In genomic region chr5:65013141-65013540, GRCh38 we compare ENCODE assay signal across 32 cellular contexts.
DNase-seq lines count a peak whose midpoint lies in the region; ATAC-seq, FAIRE-seq and TF ChIP-seq lines count a peak whose summit lies in the region.
"Had no signal": no experiment of that assay in that cellular context is flagged by ENCODE, and none has a peak within 500 bp of the region (broad histone marks: within the 10 kb centered on the region; RNA-seq: fewer than 3 reads in every experiment).

No MANE protein-coding gene starts in this region.

- no peak overlapping the region for H3K27ac Mint-ChIP-seq in endodermal cell
- no peak overlapping the region for H3K27ac Mint-ChIP-seq in activated T-cell treated with anti-CD3 and anti-CD28 coated beads, Interleukin-2, amount 50 U/mL, for 24 hours
- H3K27ac Mint-ChIP-seq: activated CD4-positive, alpha-beta T cell treated with anti-CD3 and anti-CD28 coated beads for 36 hours; activated naive CD8-positive, alpha-beta T cell treated with anti-CD3 and anti-CD28 coated beads, Interleukin-2, amount 50 U/mL, for 24 hours; B cell; CD8-positive, alpha-beta memory T cell; neural progenitor cell; stimulated activated memory B cell treated with anti-CD40 and anti-IgM and Interleukin-4, amounts not matched to agents 10 μg/mL and 1 μg/mL and 100 μg/mL, for 72 hours had no signal

- no peak overlapping the region for H2AK5ac ChIP-seq in mesenchymal stem cell (ENCODE audit: low read length, severe bottlenecking)

- H3K27me3 Mint-ChIP-seq in endodermal cell (ENCODE audit: insufficient read depth) = no peaks in the 10 kb centered on the region
- H3K27me3 Mint-ChIP-seq in activated T-cell treated with anti-CD3 and anti-CD28 coated beads, Interleukin-2, amount 50 U/mL, for 24 hours = no peaks in the 10 kb centered on the region
- H3K27me3 Mint-ChIP-seq: activated CD4-positive, alpha-beta T cell treated with anti-CD3 and anti-CD28 coated beads for 36 hours; activated naive CD8-positive, alpha-beta T cell treated with anti-CD3 and anti-CD28 coated beads, Interleukin-2, amount 50 U/mL, for 24 hours; B cell; brain; CD8-positive, alpha-beta memory T cell; stimulated activated memory B cell treated with anti-CD40 and anti-IgM and Interleukin-4, amounts not matched to agents 10 μg/mL and 1 μg/mL and 100 μg/mL, for 72 hours had no signal

- H3K4me1 ChIP-seq in SK-N-SH (ENCODE audit: control insufficient read depth in 1 of 2, insufficient read depth in 2 of 2, low read depth in 1 of 2, low read length in 1 of 2) (peaks cover 2 to 22% of the 10 kb centered on the region in 2 experiments; a peak in 3 of 4 replicates), endodermal cell (ENCODE audit: control insufficient read depth, insufficient read depth, low read length) (peaks cover 10% of the 10 kb centered on the region), mesenchymal stem cell (ENCODE audit: control insufficient read depth, insufficient read depth, low read depth, low read length) (peaks cover 2% of the 10 kb centered on the region), uterus (peaks cover 0 to 16% of the 10 kb centered on the region in 2 donors)
- H3K4me1 ChIP-seq: testis had no signal

- peaks cover 0 to 3% of the 10 kb centered on the region in 2 experiments for H3K36me3 ChIP-seq in SK-N-SH (replicated peaks in 1 of 2; ENCODE audit: control insufficient read depth in 1 of 2, insufficient read depth in 2 of 2, low read length in 1 of 2)
- H3K36me3 ChIP-seq in endodermal cell (ENCODE audit: control insufficient read depth, insufficient read depth, low read length) = peaks cover 2% of the 10 kb centered on the region
- H3K36me3 ChIP-seq in mesenchymal stem cell (ENCODE audit: control insufficient read depth in 1 of 2, insufficient read depth in 2 of 2, low read depth in 1 of 2, low read length in 2 of 2) = no peaks in the 10 kb centered on the region
- no peaks in the 10 kb centered on the region for H3K36me3 ChIP-seq in uterus
- H3K36me3 ChIP-seq: heart left ventricle, neural progenitor cell, right atrium auricular region had no signal

- no peak for TF ChIP-seq CTCF in SK-N-SH (IDR thresholded peaks at IDR 0.05)
- no peak for TF ChIP-seq CTCF in endodermal cell (conservative IDR thresholded peaks at IDR 0.05)
- TF ChIP-seq CTCF in uterus (IDR thresholded peaks at IDR 0.05) = no peak

- no peaks in the 10 kb centered on the region for H3K9me2 ChIP-seq in SK-N-SH

- H3F3A ChIP-seq in SK-N-SH (replicated peaks; ENCODE audit: insufficient read depth) = no peaks in the 10 kb centered on the region

- peak overlapping the region in 1 of 2 experiments; percentile 1 for H3K18ac ChIP-seq in mesenchymal stem cell (ENCODE audit: low read depth in 1 of 2, low read length in 2 of 2)

- no peak for TF ChIP-seq RAD21 in SK-N-SH (IDR thresholded peaks at IDR 0.05; ENCODE audit: low read length)

- H3K36me3 Mint-ChIP-seq in endodermal cell (ENCODE audit: low read depth) = no peaks in the 10 kb centered on the region
- H3K36me3 Mint-ChIP-seq in activated T-cell treated with anti-CD3 and anti-CD28 coated beads, Interleukin-2, amount 50 U/mL, for 24 hours (ENCODE audit: low read depth) = peaks cover 5% of the 10 kb centered on the region
- H3K36me3 Mint-ChIP-seq: neural progenitor cell had no signal

- H4K8ac ChIP-seq in mesenchymal stem cell (ENCODE audit: low read length) = no peak overlapping the region

- H3K27me3 ChIP-seq in SK-N-SH (ENCODE audit: insufficient read depth) (no peaks in the 10 kb centered on the region), endodermal cell (ENCODE audit: control insufficient read depth, insufficient read depth, low read length, poor library complexity, severe bottlenecking) (no peaks in the 10 kb centered on the region), mesenchymal stem cell (ENCODE audit: control insufficient read depth in 1 of 2, insufficient read depth in 1 of 2, low read length in 2 of 2) (no peaks in the 10 kb centered on the region), uterus (no peaks in the 10 kb centered on the region)
- H3K27me3 ChIP-seq: dorsolateral prefrontal cortex, heart left ventricle, neural progenitor cell, right atrium auricular region, testis had no signal

- no peaks in the 10 kb centered on the region for H3K79me2 ChIP-seq in SK-N-SH (ENCODE audit: insufficient read depth)

- FAIRE-seq in urothelium cell line (lab: Jason Lieb, UNC) = no peak

- no peak overlapping the region for H3K4me3 ChIP-seq in SK-N-SH (ENCODE audit: low read depth in 2 of 2, low read length in 1 of 2)
- H3K4me3 ChIP-seq in endodermal cell (ENCODE audit: low read length) = no peak overlapping the region
- H3K4me3 ChIP-seq in mesenchymal stem cell (ENCODE audit: insufficient read depth in 1 of 2, low read depth in 1 of 2, low read length in 2 of 2) = no peak overlapping the region
- no peak overlapping the region for H3K4me3 ChIP-seq in uterus
- H3K4me3 ChIP-seq: dorsolateral prefrontal cortex, heart left ventricle, neural progenitor cell, right atrium auricular region, SK-N-MC, testis had no signal

- H3K4me3 Mint-ChIP-seq in endodermal cell = no peak overlapping the region
- no peak overlapping the region for H3K4me3 Mint-ChIP-seq in activated T-cell treated with anti-CD3 and anti-CD28 coated beads, Interleukin-2, amount 50 U/mL, for 24 hours
- H3K4me3 Mint-ChIP-seq: activated CD4-positive, alpha-beta T cell treated with anti-CD3 and anti-CD28 coated beads for 36 hours; activated naive CD8-positive, alpha-beta T cell treated with anti-CD3 and anti-CD28 coated beads, Interleukin-2, amount 50 U/mL, for 24 hours; B cell; brain; CD8-positive, alpha-beta memory T cell; neural progenitor cell; stimulated activated memory B cell treated with anti-CD40 and anti-IgM and Interleukin-4, amounts not matched to agents 10 μg/mL and 1 μg/mL and 100 μg/mL, for 72 hours had no signal

- POLR2A ChIA-PET in SK-N-SH (lab: Yijun Ruan, JAX) = no interaction called here

- TF ChIP-seq EP300 in SK-N-SH (IDR thresholded peaks at IDR 0.05; ENCODE audit: borderline replicate concordance in 1 of 2, low read depth in 1 of 2, low read length in 1 of 2) = no peak

- CTCF ChIA-PET in SK-N-SH (lab: Yijun Ruan, JAX) = interaction anchor here (1.4 to 2.5 kb wide), 2 partner anchors 54 to 470 kb away, joined by 3 to 8 read pairs; no protein-coding TSS in a partner anchor

- H3K4me1 Mint-ChIP-seq in endodermal cell = peaks cover 23% of the 10 kb centered on the region
- H3K4me1 Mint-ChIP-seq in activated T-cell treated with anti-CD3 and anti-CD28 coated beads, Interleukin-2, amount 50 U/mL, for 24 hours (ENCODE audit: low read depth) = no peaks in the 10 kb centered on the region
- H3K4me1 Mint-ChIP-seq: activated CD4-positive, alpha-beta T cell treated with anti-CD3 and anti-CD28 coated beads for 36 hours; activated naive CD8-positive, alpha-beta T cell treated with anti-CD3 and anti-CD28 coated beads, Interleukin-2, amount 50 U/mL, for 24 hours; B cell; CD8-positive, alpha-beta memory T cell; stimulated activated memory B cell treated with anti-CD40 and anti-IgM and Interleukin-4, amounts not matched to agents 10 μg/mL and 1 μg/mL and 100 μg/mL, for 72 hours had no signal

- no peak overlapping the region for H3K4me2 ChIP-seq in SK-N-SH
- H3K4me2 ChIP-seq in mesenchymal stem cell (ENCODE audit: low read length, poor library complexity, severe bottlenecking) = no peak overlapping the region
- H3K4me2 ChIP-seq: neural progenitor cell had no signal

- 75% methylated on average over 1 of the region's 1 CpG for WGBS in SK-N-SH (ENCODE audit: low lambda C conversion rate)
- 95% methylated on average over 1 of the region's 1 CpG; no CpG with 5 or more reads in 1 of the 2 experiments for WGBS in endodermal cell (ENCODE audit: insufficient coverage in 1 of 2, insufficient read length in 1 of 2), 2 experiments
- 50% methylated on average over 1 of the region's 1 CpG for WGBS in mesenchymal stem cell

- no peak overlapping the region for H2BK15ac ChIP-seq in mesenchymal stem cell (ENCODE audit: low read depth, poor library complexity, severe bottlenecking)

- no peak overlapping the region for H3K23ac ChIP-seq in mesenchymal stem cell (ENCODE audit: low read length in 2 of 2)

- H3K79me1 ChIP-seq in mesenchymal stem cell (replicated peaks; ENCODE audit: low read length, poor library complexity, severe bottlenecking) = peaks cover 1% of the 10 kb centered on the region

- no peak overlapping the region for H3K14ac ChIP-seq in mesenchymal stem cell (ENCODE audit: low read length in 2 of 2)

- no peak overlapping the region for H3K9ac ChIP-seq in SK-N-SH
- H3K9ac ChIP-seq in endodermal cell (ENCODE audit: extremely low read depth, low read length, poor library complexity, severe bottlenecking) = no peak overlapping the region
- H3K9ac ChIP-seq in mesenchymal stem cell (ENCODE audit: low read length) = peak overlapping the region; percentile 42
- H3K9ac ChIP-seq: neural progenitor cell had no signal

- H2BK5ac ChIP-seq in mesenchymal stem cell (ENCODE audit: low read depth, low read length, poor library complexity, severe bottlenecking) = no peak overlapping the region

- TF ChIP-seq POLR2A in uterus (IDR thresholded peaks at IDR 0.05) = no peak

- no peak overlapping the region for H2BK120ac ChIP-seq in mesenchymal stem cell (ENCODE audit: low read depth, low read length)

- ATAC-seq in SK-N-SH treated with all-trans-retinoic acid at 6 μM for 48 hours = no peak
- ATAC-seq: activated CD4-positive, alpha-beta T cell treated with anti-CD3 and anti-CD28 coated beads for 36 hours; activated naive CD8-positive, alpha-beta T cell treated with anti-CD3 and anti-CD28 coated beads, Interleukin-2, amount 50 U/mL, for 24 hours; heart left ventricle; left cardiac atrium; stimulated activated memory B cell treated with anti-CD40 and anti-IgM and Interleukin-4, amounts not matched to agents 10 μg/mL and 1 μg/mL and 100 μg/mL, for 72 hours had no signal

- H3K9me3 ChIP-seq in SK-N-SH (no peaks in the 10 kb centered on the region), endodermal cell (ENCODE audit: control insufficient read depth, low read length) (no peaks in the 10 kb centered on the region), mesenchymal stem cell (ENCODE audit: control insufficient read depth, low read length) (no peaks in the 10 kb centered on the region), uterus (no peaks in the 10 kb centered on the region)
- H3K9me3 ChIP-seq: heart left ventricle, right atrium auricular region, testis had no signal

- H2AFZ ChIP-seq in SK-N-SH (ENCODE audit: low read depth) (no peak overlapping the region; the same call in 1 of the 2 replicates), mesenchymal stem cell (ENCODE audit: low read depth, low read length) (no peak overlapping the region)
- H2AFZ ChIP-seq: neural progenitor cell had no signal

- H3K27ac ChIP-seq in SK-N-SH (ENCODE audit: low read depth in 2 of 2, low read length in 1 of 2) = no peak overlapping the region
- H3K27ac ChIP-seq in endodermal cell (ENCODE audit: low read depth, low read length) = peak overlapping the region; percentile 63
- no peak overlapping the region for H3K27ac ChIP-seq in mesenchymal stem cell (ENCODE audit: low read length, poor library complexity, severe bottlenecking)
- H3K27ac ChIP-seq in uterus = peak overlapping the region; percentile 23 to 25
- H3K27ac ChIP-seq: 22Rv1, dorsolateral prefrontal cortex, HL-60, neural progenitor cell, right atrium auricular region, SK-N-MC, testis had no signal

- no peak overlapping the region for H4K91ac ChIP-seq in mesenchymal stem cell (ENCODE audit: low read length)

- no peak overlapping the region for H3K4ac ChIP-seq in mesenchymal stem cell (ENCODE audit: low read depth in 1 of 2, low read length in 2 of 2)

- DNase-seq in SK-N-SH (no peak), endodermal cell (no peak), mesenchymal stem cell (peak; percentile 68), uterus (no peak), urothelium cell line (ENCODE audit: low spot score) (no peak), iPS-NIHi11 (ENCODE audit: low spot score) (no peak)
- no peak for DNase-seq in activated T-cell treated with anti-CD3 and anti-CD28 coated beads, Interleukin-2, amount 50 U/mL, for 24 hours
- DNase-seq: activated CD4-positive, alpha-beta T cell treated with anti-CD3 and anti-CD28 coated beads for 36 hours; activated CD8-positive, alpha-beta memory T cell treated with anti-CD3 and anti-CD28 coated beads for 24 hours; activated gamma-delta T cell treated with Interleukin-2 at 50 U/mL for 16 hours; activated naive CD8-positive, alpha-beta T cell treated with anti-CD3 and anti-CD28 coated beads, Interleukin-2, amount 50 U/mL, for 24 hours; activated T-cell treated with anti-CD3 and anti-CD28 coated beads, Interleukin-2, amount 50 U/mL, for 1 hour; CD8-positive, alpha-beta memory T cell; dorsolateral prefrontal cortex; heart left ventricle; Karpas-422; left cardiac atrium; mammary epithelial cell; NCI-H1436; NCI-H2107; stimulated activated CD4-positive, alpha-beta T cell treated with anti-CD3 and anti-CD28 coated beads, Interleukin-4, amount 100 ng/mL, for 4 hours; T-helper 2 cell; testis had no signal

- intact Hi-C loops in uterus (cut with DNase I; ENCODE audit: low total_unique reads) = no loop called here

- no peaks in the 10 kb centered on the region for H3K9me3 Mint-ChIP-seq in endodermal cell
- no peaks in the 10 kb centered on the region for H3K9me3 Mint-ChIP-seq in activated T-cell treated with anti-CD3 and anti-CD28 coated beads, Interleukin-2, amount 50 U/mL, for 24 hours
- H3K9me3 Mint-ChIP-seq: activated naive CD8-positive, alpha-beta T cell treated with anti-CD3 and anti-CD28 coated beads, Interleukin-2, amount 50 U/mL, for 24 hours; CD8-positive, alpha-beta memory T cell; neural progenitor cell; stimulated activated memory B cell treated with anti-CD40 and anti-IgM and Interleukin-4, amounts not matched to agents 10 μg/mL and 1 μg/mL and 100 μg/mL, for 72 hours had no signal

- no peak overlapping the region for H2BK12ac ChIP-seq in mesenchymal stem cell (ENCODE audit: low read length in 2 of 2)

- no peaks in the 10 kb centered on the region for H4K20me1 ChIP-seq in SK-N-SH (ENCODE audit: insufficient read depth)

Comparison
In these comparisons a context has a peak if more than half of its experiments do, and no peak if none do; other contexts are left out.
1. H3K27ac ChIP-seq: peak in endodermal cell (single experiment) and uterus (2 of 2); none in SK-N-SH (0 of 2) and mesenchymal stem cell (single experiment).